Comparison of ENCODE assay signal across 6 cellular contexts in genomic region chr1:23380236-23380635, GRCh38. TPM values are rescaled to one million over a fixed set of nuclear protein-coding genes. Genes with fewer than 3 reads are reported as not detected.
DNase-seq lines count a peak whose midpoint lies in the region; ATAC-seq, FAIRE-seq and TF ChIP-seq lines count a peak whose summit lies in the region.
"Not testable (repeated sequence)": the region's sequence is repeated elsewhere in the genome, so short reads cannot be mapped to it uniquely, and the experiment has no call there.

No MANE protein-coding gene starts in this region.

- not testable (repeated sequence) for H3K4me2 ChIP-seq in K562 (ENCODE audit: insufficient read depth, low read length); H1 (ENCODE audit: insufficient read depth in 1 of 2, low read depth in 2 of 2, low read length in 2 of 2); mesenchymal stem cell (ENCODE audit: low read length, poor library complexity, severe bottlenecking)

- not testable (repeated sequence) for H3K79me2 ChIP-seq in K562 (ENCODE audit: control insufficient read depth, insufficient read depth, low read length); H1 (ENCODE audit: control insufficient read depth in 1 of 2, insufficient read depth in 2 of 2, low read length in 2 of 2)

- not testable (repeated sequence) for H3K79me1 ChIP-seq in H1 (ENCODE audit: low read depth, low read length); mesenchymal stem cell (replicated peaks; ENCODE audit: low read length, poor library complexity, severe bottlenecking)

- H2BK15ac ChIP-seq in H1 (ENCODE audit: low read length); mesenchymal stem cell (ENCODE audit: low read depth, poor library complexity, severe bottlenecking): not testable (repeated sequence)

- H2BK5ac ChIP-seq in H1 (ENCODE audit: low read depth, low read length); mesenchymal stem cell (ENCODE audit: low read depth, low read length, poor library complexity, severe bottlenecking): not testable (repeated sequence)

- not testable (repeated sequence) for H3K56ac ChIP-seq in H1 (replicated peaks; ENCODE audit: insufficient read length, low read depth, low read length)

- H3K9me3 Mint-ChIP-seq in nephron progenitor cell = not testable (repeated sequence)

- intact Hi-C loops in Panc1 (cut with micrococcal nuclease; ENCODE audit: unreplicated experiment); K562 (cut with micrococcal nuclease); thyroid gland (cut with DNase I): not testable (repeated sequence)

- H3K4me3 Mint-ChIP-seq in nephron progenitor cell = not testable (repeated sequence)

- not testable (repeated sequence) for H2BK12ac ChIP-seq in H1 (ENCODE audit: low read depth, low read length); mesenchymal stem cell (ENCODE audit: low read length in 2 of 2)

- TF ChIP-seq RAD21 in K562 (CRISPR knock-in tag; conservative IDR thresholded peaks at IDR 0.05 in 1 of 2, IDR thresholded peaks at IDR 0.05 in 1 of 2); H1 (IDR thresholded peaks at IDR 0.05 in 1 of 2, conservative IDR thresholded peaks at IDR 0.05 in 1 of 2; ENCODE audit: low read depth in 2 of 2, low read length in 2 of 2): not testable (repeated sequence)

- not testable (repeated sequence) for H3K9me3 ChIP-seq in Panc1 (ENCODE audit: control insufficient read depth, insufficient read depth, low read depth, low read length); K562 (replicated peaks; ENCODE audit: control insufficient read depth, insufficient read depth, low read depth, low read length); H1 (ENCODE audit: insufficient read depth in 2 of 2, low read depth in 1 of 2, low read length in 1 of 2); mesenchymal stem cell (ENCODE audit: control insufficient read depth, low read length); thyroid gland

- H3K23me2 ChIP-seq in H1 (ENCODE audit: low read depth, low read length) = not testable (repeated sequence)

- not testable (repeated sequence) for H3K36me3 ChIP-seq in Panc1 (ENCODE audit: control insufficient read depth, insufficient read depth, low read length); K562 (ENCODE audit: control insufficient read depth, insufficient read depth, low read length); H1 (ENCODE audit: control insufficient read depth in 2 of 4, insufficient read depth in 4 of 4, low read length in 3 of 4); thyroid gland
- H3K36me3 ChIP-seq in mesenchymal stem cell (ENCODE audit: control insufficient read depth in 1 of 2, insufficient read depth in 2 of 2, low read depth in 1 of 2, low read length in 2 of 2) = peaks cover 6 to 28% of the 10 kb centered on the region in 2 experiments

- BruUV-seq in Panc1 (replicated peaks; lab: Mats Ljungman, UMichigan); K562 (replicated peaks; lab: Mats Ljungman, UMichigan): not testable (repeated sequence)

- POLR2A ChIA-PET in Panc1 (lab: Charles Lee); H1 (lab: Charles Lee; ENCODE audit: partially characterized antibody): not testable (repeated sequence)
- POLR2A ChIA-PET in K562 (lab: Yijun Ruan, JAX) = interaction anchor here (0.8 to 1.2 kb wide), 2 partner anchors 9 to 12 kb away, joined by 3 to 4 read pairs; no protein-coding TSS in a partner anchor

- H2BK20ac ChIP-seq in H1 (ENCODE audit: low read length) = not testable (repeated sequence)

- peak overlapping the region; percentile 94 for H3K27ac Mint-ChIP-seq in nephron progenitor cell

- H3K4ac ChIP-seq in H1 (replicated peaks; ENCODE audit: insufficient read length, low read depth, low read length); mesenchymal stem cell (ENCODE audit: low read depth in 1 of 2, low read length in 2 of 2): not testable (repeated sequence)

- not testable (repeated sequence) for H2AK5ac ChIP-seq in H1 (ENCODE audit: low read depth, low read length); mesenchymal stem cell (ENCODE audit: low read length, severe bottlenecking)

- FAIRE-seq in K562 (lab: Jason Lieb, UNC); H1 (lab: Jason Lieb, UNC): not testable (repeated sequence)

- CTCF ChIA-PET in Panc1 (lab: Charles Lee) (interaction anchor here (0.7 kb wide), 1 partner anchor 47 kb away, joined by 3 read pairs; no protein-coding TSS in a partner anchor), H1 (lab: Charles Lee; ENCODE audit: partially characterized antibody) (interaction anchor here (0.8 to 3.0 kb wide), 4 partner anchors 13 to 39 kb away, joined by 4 to 13 read pairs (median 6); no protein-coding TSS in a partner anchor)
- CTCF ChIA-PET in K562 (lab: Yijun Ruan, JAX; ENCODE audit: low intra/inter-chr PET ratio) = not testable (repeated sequence)

- TF ChIP-seq POLR2A in K562 (conservative IDR thresholded peaks at IDR 0.05); H1 (IDR thresholded peaks at IDR 0.05; ENCODE audit: control extremely low read depth in 1 of 2, low read depth in 2 of 2, low read length in 2 of 2); thyroid gland (IDR thresholded peaks at IDR 0.05): not testable (repeated sequence)

- TF ChIP-seq CTCF in Panc1 (IDR thresholded peaks at IDR 0.05); K562 (IDR thresholded peaks at IDR 0.05 in 2 of 3, conservative IDR thresholded peaks at IDR 0.05 in 1 of 3; ENCODE audit: insufficient read depth in 2 of 3, low read depth in 1 of 3, low read length in 3 of 3); H1 (IDR thresholded peaks at IDR 0.05; ENCODE audit: control extremely low read depth in 1 of 3, insufficient read depth in 1 of 3, low read depth in 1 of 3, low read length in 3 of 3); nephron progenitor cell (IDR thresholded peaks at IDR 0.05); thyroid gland (IDR thresholded peaks at IDR 0.05): not testable (repeated sequence)

- H3K14ac ChIP-seq in H1 (ENCODE audit: insufficient read length); mesenchymal stem cell (ENCODE audit: low read length in 2 of 2): not testable (repeated sequence)

- H3K27ac ChIP-seq in Panc1 (ENCODE audit: low read length) (peak overlapping the region; percentile 29; the same call in 1 of the 2 replicates), thyroid gland (peak overlapping the region; percentile 24 to 36 (median 28))
- not testable (repeated sequence) for H3K27ac ChIP-seq in K562 (ENCODE audit: extremely low read depth, low read depth, low read length); H1 (ENCODE audit: low read depth, low read length); mesenchymal stem cell (ENCODE audit: low read length, poor library complexity, severe bottlenecking)

- not testable (repeated sequence) for H3K4me3 ChIP-seq in Panc1 (ENCODE audit: low read depth in 2 of 2, low read length in 2 of 2); K562; H1 (ENCODE audit: extremely low read depth in 1 of 4, insufficient read depth in 2 of 4, low read depth in 3 of 4, low read length in 4 of 4); mesenchymal stem cell (ENCODE audit: insufficient read depth in 1 of 2, low read depth in 1 of 2, low read length in 2 of 2); thyroid gland (replicated peaks in 1 of 3)

- H3K9me1 ChIP-seq in K562 (ENCODE audit: control insufficient read depth, insufficient read depth, low read length) = not testable (repeated sequence)

- H3K4me1 ChIP-seq in Panc1 (ENCODE audit: control insufficient read depth, insufficient read depth, low read length) (peaks cover 15% of the 10 kb centered on the region), K562 (replicated peaks in 1 of 2; ENCODE audit: control insufficient read depth in 2 of 2, insufficient read depth in 2 of 2, low read length in 2 of 2) (peaks cover 26 to 38% of the 10 kb centered on the region in 2 experiments), mesenchymal stem cell (ENCODE audit: control insufficient read depth, insufficient read depth, low read depth, low read length) (peaks cover 18% of the 10 kb centered on the region), thyroid gland (peaks cover 22 to 49% of the 10 kb centered on the region in 2 donors)
- H3K4me1 ChIP-seq in H1 (replicated peaks in 1 of 4; ENCODE audit: control insufficient read depth in 3 of 4, insufficient read depth in 4 of 4, low read length in 3 of 4) = not testable (repeated sequence)

- H4K91ac ChIP-seq in H1 (replicated peaks; ENCODE audit: insufficient read length, low read length); mesenchymal stem cell (ENCODE audit: low read length): not testable (repeated sequence)

- H3K23ac ChIP-seq in H1 (ENCODE audit: insufficient read length); mesenchymal stem cell (ENCODE audit: low read length in 2 of 2): not testable (repeated sequence)

- not testable (repeated sequence) for DNase-seq in Panc1 (ENCODE audit: low read depth, low spot score); K562 (ENCODE audit: extremely low read depth in 1 of 4, low spot score in 3 of 4); H1 (ENCODE audit: low read depth in 1 of 2, low spot score in 2 of 2); mesenchymal stem cell; nephron progenitor cell; thyroid gland

- H2AFZ ChIP-seq in K562 (ENCODE audit: low read depth, low read length) = peak overlapping the region; percentile 74
- not testable (repeated sequence) for H2AFZ ChIP-seq in H1 (ENCODE audit: low read length); mesenchymal stem cell (ENCODE audit: low read depth, low read length)

- in situ Hi-C loops in Panc1 (cut with HindIII; ENCODE audit: low pct_unique_long_range_greater_than_20kb, low sequenced_read_pairs); K562 (cut with MboI): not testable (repeated sequence)

- not testable (repeated sequence) for ATAC-seq in Panc1
- peak; percentile 21 for ATAC-seq in K562

- H4K20me1 ChIP-seq in K562 (replicated peaks; ENCODE audit: control insufficient read depth, insufficient read depth, low read length); H1 (replicated peaks in 1 of 2; ENCODE audit: control insufficient read depth in 1 of 2, insufficient read depth in 2 of 2, low read length in 2 of 2): not testable (repeated sequence)

- TF ChIP-seq EP300 in K562 (IDR thresholded peaks at IDR 0.05; ENCODE audit: low read length); H1 (IDR thresholded peaks at IDR 0.05; ENCODE audit: borderline replicate concordance in 1 of 2, low read depth in 2 of 2, low read length in 2 of 2): not testable (repeated sequence)

- H3K4me1 Mint-ChIP-seq in nephron progenitor cell = peaks cover 46% of the 10 kb centered on the region

- H4K8ac ChIP-seq in H1 (ENCODE audit: extremely low read depth, insufficient read depth, low read length); mesenchymal stem cell (ENCODE audit: low read length): not testable (repeated sequence)

- WGBS in K562 (ENCODE audit: insufficient coverage, low coverage, missing lambda C conversion rate) = 40% methylated on average over 4 of the region's 4 CpGs
- 57% methylated on average over 4 of the region's 4 CpGs; no CpG with 5 or more reads in 1 of the 2 experiments for WGBS in H1 (ENCODE audit: extremely low coverage in 1 of 2, insufficient coverage in 1 of 2, insufficient read length in 1 of 2, insufficient replicate concordance in 2 of 2, low coverage in 1 of 2, low lambda C conversion rate in 2 of 2, missing lambda C conversion rate in 1 of 2), 2 experiments
- WGBS in mesenchymal stem cell = 62% methylated on average over 2 of the region's 4 CpGs
- WGBS in thyroid gland, 2 donors = 31 to 37% methylated on average over 4 of the region's 4 CpGs

- H3K18ac ChIP-seq in H1 (ENCODE audit: extremely low read depth, low read length) = not testable (repeated sequence)
- H3K18ac ChIP-seq in mesenchymal stem cell (ENCODE audit: low read depth in 1 of 2, low read length in 2 of 2) = peak overlapping the region in 1 of 2 experiments; percentile 1

- not testable (repeated sequence) for H4K5ac ChIP-seq in H1 (ENCODE audit: insufficient read length, low read depth, low read length)

- H3K27me3 Mint-ChIP-seq in nephron progenitor cell (ENCODE audit: low read depth, poor library complexity) = not testable (repeated sequence)

- H3K9ac ChIP-seq in K562 (ENCODE audit: insufficient read depth in 1 of 2, low read depth in 2 of 2, low read length in 2 of 2) (peak overlapping the region; percentile 4 to 7; a peak in 1 of 4 replicates), mesenchymal stem cell (ENCODE audit: low read length) (peak overlapping the region; percentile 52)
- not testable (repeated sequence) for H3K9ac ChIP-seq in H1 (replicated peaks in 1 of 4; ENCODE audit: extremely low read depth in 1 of 4, low read depth in 3 of 4, low read length in 3 of 4)

- H3K36me3 Mint-ChIP-seq in nephron progenitor cell (ENCODE audit: low read depth) = not testable (repeated sequence)

- H2BK120ac ChIP-seq in H1 (replicated peaks; ENCODE audit: low read depth, low read length); mesenchymal stem cell (ENCODE audit: low read depth, low read length): not testable (repeated sequence)

- H3K27me3 ChIP-seq in Panc1 (ENCODE audit: control insufficient read depth, insufficient read depth, low read length); K562 (ENCODE audit: control insufficient read depth in 2 of 2, insufficient read depth in 2 of 2, low read length in 2 of 2); mesenchymal stem cell (ENCODE audit: control insufficient read depth in 1 of 2, insufficient read depth in 1 of 2, low read length in 2 of 2); thyroid gland: not testable (repeated sequence)
- peaks cover 14 to 80% (median 55%) of the 10 kb centered on the region in 4 experiments for H3K27me3 ChIP-seq in H1 (replicated peaks in 1 of 4; ENCODE audit: control insufficient read depth in 3 of 4, extremely low read depth in 1 of 4, insufficient read depth in 3 of 4, low read length in 3 of 4)

RNA-seq across cellular contexts. Expression of gene ZNF436, which starts 10.6 kb away (rescaled TPM):
- total RNA-seq in Panc1 (2021; ENCODE audit: unreplicated experiment) (16.0 TPM), K562 (2014; rRNA removed) (6.2 and 7.0 TPM in 2 replicates), K562 (2014; rRNA removed; fragmentation: Illumina TruSeq; extraction: Trizol) (8.3 and 9.4 TPM in 2 replicates), K562 (2015; rRNA removed; fragmentation: Illumina TruSeq; extraction: Trizol) (11.3 and 11.9 TPM in 2 replicates), K562 (2021) (6.9 and 7.4 TPM in 2 replicates), thyroid gland (10 to 100 TPM; 22.0 to 44.0 (median 31.1) TPM)
- 8.0 TPM for polyA plus RNA-seq in Panc1 (2012; ENCODE audit: insufficient read length)
- total RNA-seq in K562 (2011; cell fraction: chromatin; rRNA removed; ENCODE audit: low replicate concordance) = 10.7 and 18.5 TPM in 2 replicates
- total RNA-seq in K562 (2011; cell fraction: nucleolus; rRNA removed) = 8.7 and 9.7 TPM in 2 replicates
- 11.4 and 13.0 TPM in 2 replicates for total RNA-seq in K562 (2011; cell fraction: nucleoplasm; rRNA removed)
- polyA plus RNA-seq in K562 (2011; rRNA removed) (8.0 and 9.7 TPM in 2 replicates), K562 (2014; fragmentation: Illumina TruSeq; extraction: Trizol) (6.8 and 7.3 TPM in 2 replicates), K562 (2014; fragmentation: Nextera tagmentation; extraction: Ambion mirVana) (1 to 10 TPM; 2.1 to 3.3 TPM), K562 (2014; rRNA removed) (3.8 and 4.5 TPM in 2 replicates), H1 (2011; rRNA removed) (0.31 and 0.65 TPM in 2 replicates)
- 2.4 and 6.8 TPM in 2 replicates for polyA plus RNA-seq in K562 (2011; cell fraction: cytosol; rRNA removed)
- polyA plus RNA-seq in K562 (2011; cell fraction: nucleus; rRNA removed) = 9.0 and 14.4 TPM in 2 replicates
- polyA plus RNA-seq in K562 (2012) = 4.6 and 5.2 TPM in 2 replicates
- polyA minus RNA-seq in K562 (2011; rRNA and poly(A)+ RNA removed) = 18.1 and 28.7 TPM in 2 replicates
- polyA minus RNA-seq in K562 (2011; cell fraction: cytosol; rRNA and poly(A)+ RNA removed) = 7.3 and 7.8 TPM in 2 replicates
- polyA minus RNA-seq in K562 (2011; cell fraction: nucleus; rRNA and poly(A)+ RNA removed) = 7.9 and 17.7 TPM in 2 replicates
- total RNA-seq in H1 (2021; fragmentation: NEBNext Ultra II Directional; extraction: Animal tissue kit (Norgen Biotek cat#: 25700)) = 1.6 and 1.8 TPM in 2 replicates
- 0.58 TPM for polyA plus RNA-seq in H1 (2011; cell fraction: cytosol; rRNA removed)
- 0.41 TPM for polyA plus RNA-seq in H1 (2011; cell fraction: nucleus; rRNA removed)
- 0.86 to 1.2 TPM (median 0.91 TPM) in 4 replicates for polyA plus RNA-seq in H1 (2012, experiment 1 of 2)
- 0.07 TPM for polyA plus RNA-seq in H1 (2012, experiment 2 of 2)
- 0.81 TPM for polyA plus RNA-seq in H1 (2013, experiment 1 of 2)
- polyA plus RNA-seq in H1 (2013, experiment 2 of 2) = 0.75 TPM
- polyA minus RNA-seq in H1 (2011; rRNA and poly(A)+ RNA removed) = 1.5 and 2.6 TPM in 2 replicates
- polyA minus RNA-seq in H1 (2011; cell fraction: cytosol; rRNA and poly(A)+ RNA removed) = 0.73 TPM
- polyA minus RNA-seq in H1 (2011; cell fraction: nucleus; rRNA and poly(A)+ RNA removed) = 1.4 TPM
- 10.9 TPM for polyA plus RNA-seq in mesenchymal stem cell (2013, experiment 1 of 2)
- 10.8 TPM for polyA plus RNA-seq in mesenchymal stem cell (2013, experiment 2 of 2)

RNA-seq across cellular contexts. Expression of gene HNRNPR, which starts 36.2 kb away (rescaled TPM):
- total RNA-seq in Panc1 (2021; ENCODE audit: unreplicated experiment) = 173 TPM
- polyA plus RNA-seq in Panc1 (2012; ENCODE audit: insufficient read length) = 117 TPM
- total RNA-seq in K562 (2011; cell fraction: chromatin; rRNA removed; ENCODE audit: low replicate concordance) = 99.0 and 265 TPM in 2 replicates
- 46.7 and 67.2 TPM in 2 replicates for total RNA-seq in K562 (2011; cell fraction: nucleolus; rRNA removed)
- 120 and 158 TPM in 2 replicates for total RNA-seq in K562 (2011; cell fraction: nucleoplasm; rRNA removed)
- 212 and 244 TPM in 2 replicates for total RNA-seq in K562 (2014; rRNA removed)
- total RNA-seq in K562 (2014; rRNA removed; fragmentation: Illumina TruSeq; extraction: Trizol) = 301 and 338 TPM in 2 replicates
- total RNA-seq in K562 (2015; rRNA removed; fragmentation: Illumina TruSeq; extraction: Trizol) = 321 and 351 TPM in 2 replicates
- 238 and 253 TPM in 2 replicates for total RNA-seq in K562 (2021)
- 270 and 360 TPM in 2 replicates for polyA plus RNA-seq in K562 (2011; rRNA removed)
- polyA plus RNA-seq in K562 (2011; cell fraction: cytosol; rRNA removed) = 81.4 and 163 TPM in 2 replicates
- polyA plus RNA-seq in K562 (2011; cell fraction: nucleus; rRNA removed) = 58.1 and 89.0 TPM in 2 replicates
- 153 and 259 TPM in 2 replicates for polyA plus RNA-seq in K562 (2012)
- 318 and 372 TPM in 2 replicates for polyA plus RNA-seq in K562 (2014; fragmentation: Illumina TruSeq; extraction: Trizol)
- 10 to 100 TPM; 80.9 to 93.4 TPM for polyA plus RNA-seq in K562 (2014; fragmentation: Nextera tagmentation; extraction: Ambion mirVana)
- 321 and 349 TPM in 2 replicates for polyA plus RNA-seq in K562 (2014; rRNA removed)
- polyA minus RNA-seq in K562 (2011; rRNA and poly(A)+ RNA removed) = 270 and 312 TPM in 2 replicates
- polyA minus RNA-seq in K562 (2011; cell fraction: cytosol; rRNA and poly(A)+ RNA removed) = 94.9 and 109 TPM in 2 replicates
- polyA minus RNA-seq in K562 (2011; cell fraction: nucleus; rRNA and poly(A)+ RNA removed) = 78.8 and 184 TPM in 2 replicates
- total RNA-seq in H1 (2021; fragmentation: NEBNext Ultra II Directional; extraction: Animal tissue kit (Norgen Biotek cat#: 25700)) = 203 and 214 TPM in 2 replicates
- 76.8 and 110 TPM in 2 replicates for polyA plus RNA-seq in H1 (2011; rRNA removed)
- 157 TPM for polyA plus RNA-seq in H1 (2011; cell fraction: cytosol; rRNA removed)
- polyA plus RNA-seq in H1 (2011; cell fraction: nucleus; rRNA removed) = 30.5 TPM
- 159 to 195 TPM (median 176 TPM) in 4 replicates for polyA plus RNA-seq in H1 (2012, experiment 1 of 2)
- 19.5 TPM for polyA plus RNA-seq in H1 (2012, experiment 2 of 2)
- polyA plus RNA-seq in H1 (2013, experiment 1 of 2) = 105 TPM
- 107 TPM for polyA plus RNA-seq in H1 (2013, experiment 2 of 2)
- polyA minus RNA-seq in H1 (2011; rRNA and poly(A)+ RNA removed) = 106 and 111 TPM in 2 replicates
- polyA minus RNA-seq in H1 (2011; cell fraction: cytosol; rRNA and poly(A)+ RNA removed) = 67.5 TPM
- 50.2 TPM for polyA minus RNA-seq in H1 (2011; cell fraction: nucleus; rRNA and poly(A)+ RNA removed)
- polyA plus RNA-seq in mesenchymal stem cell (2013, experiment 1 of 2) = 85.8 TPM
- polyA plus RNA-seq in mesenchymal stem cell (2013, experiment 2 of 2) = 90.1 TPM
- total RNA-seq in thyroid gland = 100 to 1,000 TPM in 2 of 4 donors, 10 to 100 TPM in 2; 82.8 to 107 (median 99.4) TPM

RNA-seq across cellular contexts. Expression of gene TCEA3, which starts 44.3 kb away (rescaled TPM):
- total RNA-seq in Panc1 (2021; ENCODE audit: unreplicated experiment) (8.3 TPM), K562 (2014; rRNA removed) (0.33 and 0.54 TPM in 2 replicates), K562 (2014; rRNA removed; fragmentation: Illumina TruSeq; extraction: Trizol) (0.45 and 0.51 TPM in 2 replicates), K562 (2015; rRNA removed; fragmentation: Illumina TruSeq; extraction: Trizol) (0.34 and 0.36 TPM in 2 replicates), K562 (2021) (0.49 and 0.55 TPM in 2 replicates), thyroid gland (10 to 100 TPM; 26.8 to 50.4 (median 48.0) TPM)
- 17.2 TPM for polyA plus RNA-seq in Panc1 (2012; ENCODE audit: insufficient read length)
- total RNA-seq in K562 (2011; cell fraction: chromatin; rRNA removed; ENCODE audit: low replicate concordance) = 0.86 and 1.4 TPM in 2 replicates
- total RNA-seq in K562 (2011; cell fraction: nucleolus; rRNA removed) = 0.67 and 1.4 TPM in 2 replicates
- total RNA-seq in K562 (2011; cell fraction: nucleoplasm; rRNA removed) = 0.66 and 0.84 TPM in 2 replicates
- polyA plus RNA-seq in K562 (2011; rRNA removed) (0.34 and 0.54 TPM in 2 replicates), K562 (2014; fragmentation: Illumina TruSeq; extraction: Trizol) (0.16 and 0.66 TPM in 2 replicates), K562 (2014; fragmentation: Nextera tagmentation; extraction: Ambion mirVana) (under 1 TPM; 0.03 to 0.10 TPM), K562 (2014; rRNA removed) (0.13 and 0.80 TPM in 2 replicates), H1 (2011; rRNA removed) (0.08 and 0.13 TPM in 2 replicates)
- 0.19 and 0.45 TPM in 2 replicates for polyA plus RNA-seq in K562 (2011; cell fraction: cytosol; rRNA removed)
- polyA plus RNA-seq in K562 (2011; cell fraction: nucleus; rRNA removed) = 0.81 and 0.90 TPM in 2 replicates
- polyA plus RNA-seq in K562 (2012) = 0.49 and 0.76 TPM in 2 replicates
- 0.25 and 0.27 TPM in 2 replicates for polyA minus RNA-seq in K562 (2011; rRNA and poly(A)+ RNA removed)
- not detected in 2 replicates for polyA minus RNA-seq in K562 (2011; cell fraction: cytosol; rRNA and poly(A)+ RNA removed)
- 0.27 and 0.56 TPM in 2 replicates for polyA minus RNA-seq in K562 (2011; cell fraction: nucleus; rRNA and poly(A)+ RNA removed)
- 0.21 TPM in 1 of 2 replicates, not detected in the other for total RNA-seq in H1 (2021; fragmentation: NEBNext Ultra II Directional; extraction: Animal tissue kit (Norgen Biotek cat#: 25700))
- polyA plus RNA-seq in H1 (2011; cell fraction: cytosol; rRNA removed) = 0.17 TPM
- 0.09 TPM for polyA plus RNA-seq in H1 (2011; cell fraction: nucleus; rRNA removed)
- 0.11 to 0.28 TPM (median 0.19 TPM) in 3 of 4 replicates, not detected in the other for polyA plus RNA-seq in H1 (2012, experiment 1 of 2)
- 0.10 TPM for polyA plus RNA-seq in H1 (2012, experiment 2 of 2)
- 0.22 TPM for polyA plus RNA-seq in H1 (2013, experiment 1 of 2)
- 0.15 TPM for polyA plus RNA-seq in H1 (2013, experiment 2 of 2)
- polyA minus RNA-seq in H1 (2011; rRNA and poly(A)+ RNA removed) = 0.38 TPM in 1 of 2 replicates, not detected in the other
- not detected for polyA minus RNA-seq in H1 (2011; cell fraction: cytosol; rRNA and poly(A)+ RNA removed)
- polyA minus RNA-seq in H1 (2011; cell fraction: nucleus; rRNA and poly(A)+ RNA removed) = 0.40 TPM
- 27.4 TPM for polyA plus RNA-seq in mesenchymal stem cell (2013, experiment 1 of 2)
- polyA plus RNA-seq in mesenchymal stem cell (2013, experiment 2 of 2) = 25.9 TPM
